31 cellular contexts compared by ENCODE assay signal in genomic region chr2:225184948-225185347, GRCh38.
DNase-seq lines count a peak whose midpoint lies in the region; ATAC-seq and TF ChIP-seq lines count a peak whose summit lies in the region.
"Had no signal": no experiment of that assay in that cellular context is flagged by ENCODE, and none has a peak within 500 bp of the region (broad histone marks: within the 10 kb centered on the region; RNA-seq: fewer than 3 reads in every experiment).

No MANE protein-coding gene starts in this region.

- intact Hi-C loops in CD4-positive, alpha-beta T cell (cut with DNase I, micrococcal nuclease): no loop called here
- intact Hi-C loops in naive thymus-derived CD4-positive, alpha-beta T cell (cut with micrococcal nuclease): no loop called here

- TF ChIP-seq CTCF in CD4-positive, alpha-beta T cell (IDR thresholded peaks at IDR 0.05): no peak

- no peaks in the 10 kb centered on the region for H3K36me3 ChIP-seq in naive thymus-derived CD4-positive, alpha-beta T cell (ENCODE audit: control insufficient read depth in 2 of 3, insufficient read depth in 3 of 3, low read length in 3 of 3)
- H3K36me3 ChIP-seq: BE2C; BLaER1; BLaER1 treated with 17β-estradiol and CSF1 and Interleukin-3, amounts not matched to agents 10 nM and 100 nM had no signal

- CTCF ChIA-PET in CD4-positive, alpha-beta T cell (lab: Charles Lee): no interaction called here
- CTCF ChIA-PET in T-cell (lab: Charles Lee): no interaction called here
- CTCF ChIA-PET in naive thymus-derived CD4-positive, alpha-beta T cell (lab: Charles Lee): no interaction called here

- no peak overlapping the region for H3K4me3 ChIP-seq in naive thymus-derived CD4-positive, alpha-beta T cell (ENCODE audit: low read length)
- H3K4me3 ChIP-seq: A549; BLaER1; BLaER1 treated with 17β-estradiol and CSF1 and Interleukin-3, amounts not matched to agents 10 nM and 100 nM had no signal

- no peak overlapping the region for H3K27ac ChIP-seq in CD4-positive, alpha-beta T cell (ENCODE audit: low read depth, low read length)
- no peak overlapping the region for H3K27ac ChIP-seq in naive thymus-derived CD4-positive, alpha-beta T cell (ENCODE audit: low read depth, low read length)
- H3K27ac ChIP-seq: 22Rv1; A549; BLaER1; BLaER1 treated with 17β-estradiol and CSF1 and Interleukin-3, amounts not matched to agents 10 nM and 100 nM; C4-2B had no signal

- no peaks in the 10 kb centered on the region for H3K9me3 Mint-ChIP-seq in CD4-positive, alpha-beta T cell
- H3K9me3 Mint-ChIP-seq in T-cell: no peaks in the 10 kb centered on the region
- no peaks in the 10 kb centered on the region for H3K9me3 Mint-ChIP-seq in naive thymus-derived CD4-positive, alpha-beta T cell
- H3K9me3 Mint-ChIP-seq: CD14-positive monocyte; CD4-positive, alpha-beta memory T cell; CD4-positive, CD25-positive, alpha-beta regulatory T cell; CD8-positive, alpha-beta memory T cell; CD8-positive, alpha-beta T cell had no signal

- peaks cover 14% of the 10 kb centered on the region for H3K27me3 Mint-ChIP-seq in CD4-positive, alpha-beta T cell
- peaks cover under 1 to 3% of the 10 kb centered on the region in 2 donors for H3K27me3 Mint-ChIP-seq in T-cell
- peaks cover 0 to 26% (median 4%) of the 10 kb centered on the region in 5 donors for H3K27me3 Mint-ChIP-seq in naive thymus-derived CD4-positive, alpha-beta T cell

- H3K27me3 ChIP-seq in CD4-positive, alpha-beta T cell (ENCODE audit: control insufficient read depth, insufficient read depth, low read length): peaks cover 3% of the 10 kb centered on the region
- no peaks in the 10 kb centered on the region for H3K27me3 ChIP-seq in naive thymus-derived CD4-positive, alpha-beta T cell (ENCODE audit: control insufficient read depth in 2 of 2, insufficient read depth in 2 of 2, low read length in 2 of 2)
- H3K27me3 ChIP-seq: BE2C; BLaER1; BLaER1 treated with 17β-estradiol and CSF1 and Interleukin-3, amounts not matched to agents 10 nM and 100 nM had no signal

- DNase-seq in CD4-positive, alpha-beta T cell: no peak
- DNase-seq in T-cell (no peak), AML-193 (lab: John Stamatoyannopoulos, UW) (no peak), NAMALWA (ENCODE audit: low spot score) (no peak)
- peak in 1 of 9 donors; percentile 6 for DNase-seq in naive thymus-derived CD4-positive, alpha-beta T cell
- DNase-seq: 8988T; ACHN; BE2C; C1 segment of cervical spinal cord; Caco-2; Calu3; CD4-positive, alpha-beta memory T cell; CD8-positive, alpha-beta memory T cell; CD8-positive, alpha-beta T cell; COR-L47; DMS 273 treated with DMSO at 0.1 percent for 48 hours; DMS153; DMS53; DMS79; DMS79 treated with DMSO at 0.1 percent for 48 hours; DND-41; EL had no signal

- peaks cover 16% of the 10 kb centered on the region for H3K4me1 Mint-ChIP-seq in CD4-positive, alpha-beta T cell (ENCODE audit: low read depth)
- peaks cover 14 to 23% (median 21%) of the 10 kb centered on the region in 3 donors for H3K4me1 Mint-ChIP-seq in T-cell
- H3K4me1 Mint-ChIP-seq in naive thymus-derived CD4-positive, alpha-beta T cell: peaks cover 0 to 22% (median 7%) of the 10 kb centered on the region in 7 donors
- H3K4me1 Mint-ChIP-seq: B cell, CD14-positive monocyte had no signal

- no peak overlapping the region for H3K27ac Mint-ChIP-seq in CD4-positive, alpha-beta T cell
- peak overlapping the region in 1 of 2 donors; percentile 19 for H3K27ac Mint-ChIP-seq in T-cell
- peak overlapping the region in 3 of 9 donors; percentile 0 to 68 (median 21) for H3K27ac Mint-ChIP-seq in naive thymus-derived CD4-positive, alpha-beta T cell
- H3K27ac Mint-ChIP-seq: B cell; CD14-positive monocyte; CD4-positive, CD25-positive, alpha-beta regulatory T cell; CD8-positive, alpha-beta memory T cell; CD8-positive, alpha-beta T cell had no signal

- no peak overlapping the region for H3K4me3 Mint-ChIP-seq in CD4-positive, alpha-beta T cell
- no peak overlapping the region for H3K4me3 Mint-ChIP-seq in T-cell
- no peak overlapping the region for H3K4me3 Mint-ChIP-seq in naive thymus-derived CD4-positive, alpha-beta T cell
- H3K4me3 Mint-ChIP-seq: B cell; CD14-positive monocyte; CD4-positive, alpha-beta memory T cell; CD4-positive, CD25-positive, alpha-beta regulatory T cell; CD8-positive, alpha-beta memory T cell; CD8-positive, alpha-beta T cell had no signal

- no peaks in the 10 kb centered on the region for H3K36me3 Mint-ChIP-seq in CD4-positive, alpha-beta T cell (ENCODE audit: low read depth)
- no peaks in the 10 kb centered on the region for H3K36me3 Mint-ChIP-seq in T-cell
- H3K36me3 Mint-ChIP-seq in naive thymus-derived CD4-positive, alpha-beta T cell: no peaks in the 10 kb centered on the region
- H3K36me3 Mint-ChIP-seq: CD14-positive monocyte; CD4-positive, alpha-beta memory T cell; CD4-positive, CD25-positive, alpha-beta regulatory T cell; CD8-positive, alpha-beta memory T cell; CD8-positive, alpha-beta T cell had no signal

- no peaks in the 10 kb centered on the region for H3K4me1 ChIP-seq in naive thymus-derived CD4-positive, alpha-beta T cell (ENCODE audit: control insufficient read depth in 2 of 2, insufficient read depth in 2 of 2, low read length in 2 of 2)
- H3K4me1 ChIP-seq: A549; BE2C; BLaER1; BLaER1 treated with 17β-estradiol and CSF1 and Interleukin-3, amounts not matched to agents 10 nM and 100 nM; Caco-2 had no signal

- ATAC-seq in CD4-positive, alpha-beta T cell (ENCODE audit: poor library complexity): peak; percentile 56
- ATAC-seq in T-cell (replicated peaks in 1 of 4) (peak in 3 of 4 experiments; percentile 43 to 65 (median 55)), HG03571 (IDR thresholded peaks at IDR 0.05; ENCODE audit: unreplicated experiment) (no peak)
- ATAC-seq in naive thymus-derived CD4-positive, alpha-beta T cell: peak; percentile 29
- ATAC-seq: A549; CD8-positive, alpha-beta T cell had no signal

- no peaks in the 10 kb centered on the region for H3K9me3 ChIP-seq in CD4-positive, alpha-beta T cell (ENCODE audit: control insufficient read depth, low read length)
- H3K9me3 ChIP-seq in naive thymus-derived CD4-positive, alpha-beta T cell (ENCODE audit: control insufficient read depth in 2 of 3, low read length in 3 of 3): no peaks in the 10 kb centered on the region
- H3K9me3 ChIP-seq: A549; BE2C; BLaER1; BLaER1 treated with 17β-estradiol and CSF1 and Interleukin-3, amounts not matched to agents 10 nM and 100 nM; Caco-2 had no signal

- POLR2A ChIA-PET in CD4-positive, alpha-beta T cell (lab: Charles Lee): interaction anchor here (0.6 kb wide), 1 partner anchor 148 kb away, joined by 3 read pairs; no protein-coding TSS in a partner anchor
- POLR2A ChIA-PET in T-cell (lab: Charles Lee): no interaction called here
- POLR2A ChIA-PET in naive thymus-derived CD4-positive, alpha-beta T cell (lab: Charles Lee): no interaction called here
